In genomic region chr16:79661578-79661977, GRCh38 we compare ENCODE assay signal across 1 cellular context.
TF ChIP-seq lines count a peak whose summit lies in the region.

No MANE protein-coding gene starts in this region.

TF ChIP-seq in HepG2, 621 proteins besides CTCF, POLR2A, EP300 and RAD21 (continued from another document):
- TF ChIP-seq GMEB1 (CRISPR knock-in tag; IDR thresholded peaks at IDR 0.05; ENCODE audit: borderline replicate concordance) (no peak), MEF2D (CRISPR knock-in tag; IDR thresholded peaks at IDR 0.05) (no peak)
